1 cellular context compared by ENCODE assay signal in the genomic region with DNA sequence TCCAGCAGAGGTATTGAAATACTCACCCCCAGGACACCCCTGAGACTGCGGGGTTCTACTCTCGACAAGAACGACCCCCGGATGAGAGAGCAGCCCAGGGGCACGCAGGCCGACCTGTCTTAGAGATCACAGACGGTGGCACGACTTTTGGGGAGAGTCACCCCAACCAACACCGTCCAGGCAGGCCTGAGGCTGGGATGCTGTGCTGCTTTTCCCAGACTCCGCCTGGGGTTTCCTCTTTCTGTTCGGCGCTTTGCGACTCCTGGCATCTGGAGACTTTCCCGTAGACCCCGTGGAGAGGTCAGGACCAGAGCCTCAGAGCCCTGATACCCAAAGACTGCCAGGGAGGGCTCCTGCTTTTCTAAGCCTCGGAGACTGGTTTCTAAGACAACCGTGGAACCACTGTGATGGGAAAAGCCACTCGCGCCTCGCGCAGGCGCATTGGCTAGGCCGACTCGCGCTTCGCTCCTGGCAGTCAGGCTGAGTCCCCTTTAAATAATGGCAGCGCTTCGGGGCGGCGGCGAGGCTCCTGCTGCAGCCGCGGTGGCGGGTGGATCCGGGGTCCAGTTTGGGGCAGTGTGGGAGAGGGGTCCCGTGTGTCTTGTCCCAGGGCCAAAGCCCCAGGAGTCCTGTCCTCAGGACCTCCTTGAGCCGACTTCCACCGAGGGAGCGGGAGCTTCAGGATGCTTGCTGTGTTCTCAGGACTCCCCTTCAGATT.
TF ChIP-seq lines count a peak whose summit lies in the region.

No MANE protein-coding gene starts in this region.

TF ChIP-seq in SK-N-SH treated with all-trans-retinoic acid at 6 μM for 48 hours, 23 proteins besides CTCF, POLR2A, EP300 and RAD21 (continued from another document):
- TF ChIP-seq POU6F1 (CRISPR knock-in tag; IDR thresholded peaks at IDR 0.05; ENCODE audit: borderline replicate concordance, low read depth) (no peak), ZC3H10 (CRISPR knock-in tag; IDR thresholded peaks at IDR 0.05) (no peak), ZFP30 (CRISPR knock-in tag; IDR thresholded peaks at IDR 0.05) (no peak), ZFP3 (CRISPR knock-in tag; IDR thresholded peaks at IDR 0.05) (no peak), ISL1 (CRISPR knock-in tag; IDR thresholded peaks at IDR 0.05) (no peak)
